29 cellular contexts compared by ENCODE assay signal in genomic region chr22:39132281-39132680, GRCh38. TPM values are rescaled to one million over a fixed set of nuclear protein-coding genes. Genes with fewer than 3 reads are reported as not detected.
"Had no signal": no experiment of that assay in that cellular context is flagged by ENCODE, and none has a peak within 500 bp of the region (broad histone marks: within the 10 kb centered on the region; RNA-seq: fewer than 3 reads in every experiment).

No MANE protein-coding gene starts in this region.

- H3K36me3 Mint-ChIP-seq: activated naive CD4-positive, alpha-beta T cell treated with anti-CD3 and anti-CD28 coated beads, Interleukin-2, amount 50 U/mL, for 72 hours; type B pancreatic cell had no signal

- ATAC-seq: activated naive CD4-positive, alpha-beta T cell treated with anti-CD3 and anti-CD28 coated beads, Interleukin-2, amount 50 U/mL, for 72 hours; activated T-cell treated with anti-CD3 and anti-CD28 coated beads, Interleukin-2, amount 50 U/mL, for 72 hours; gastrocnemius medialis; left colon; psoas muscle; stimulated activated memory B cell treated with anti-CD40 and anti-IgM and Interleukin-4, amounts not matched to agents 10 μg/mL and 1 μg/mL and 100 μg/mL, for 72 hours; stimulated activated naive CD8-positive, alpha-beta T cell treated with anti-CD3 and anti-CD28 coated beads, Interleukin-15, amount 100 ng/mL, for 72 hours had no signal

- H3K27me3 Mint-ChIP-seq: central memory CD8-positive, alpha-beta T cell; memory B cell; stimulated activated memory B cell treated with anti-CD40 and anti-IgM and Interleukin-4, amounts not matched to agents 10 μg/mL and 1 μg/mL and 100 μg/mL, for 72 hours; stimulated activated naive CD8-positive, alpha-beta T cell treated with anti-CD3 and anti-CD28 coated beads, Interleukin-15, amount 100 ng/mL, for 72 hours; type B pancreatic cell had no signal

- H3K27me3 ChIP-seq: gastrocnemius medialis, pancreas, uterus had no signal

- DNase-seq: activated CD4-positive, alpha-beta T cell treated with anti-CD3 and anti-CD28 coated beads for 4 hours; activated CD4-positive, alpha-beta T cell treated with anti-CD3 and anti-CD28 coated beads, Interleukin-2, amount 50 U/mL, for 4 hours; activated naive CD4-positive, alpha-beta T cell; activated T-cell treated with anti-CD3 and anti-CD28 coated beads for 4 hours; activated T-cell treated with anti-CD3 and anti-CD28 coated beads, Interleukin-2, amount 50 U/mL, for 72 hours; anterior cingulate cortex; effector CD8-positive, alpha-beta T cell; erythroblast; gastrocnemius medialis; glutamatergic neuron; kidney; left colon; stimulated activated CD4-positive, alpha-beta T cell treated with anti-CD3 and anti-CD28 coated beads, Interleukin-12 subunit alpha, Interleukin-12 subunit beta, amount 100 ng/mL, for 4 hours; stimulated activated CD4-positive, alpha-beta T cell treated with anti-CD3 and anti-CD28 coated beads, Interleukin-4, amount 100 ng/mL, for 24 hours; stimulated activated naive CD8-positive, alpha-beta T cell treated with anti-CD3 and anti-CD28 coated beads, Interleukin-15, amount 100 ng/mL, for 72 hours; substantia nigra; T-helper 9 cell; uterus had no signal

- H3K27ac ChIP-seq: gastrocnemius medialis, pancreas, psoas muscle, uterus, VCaP had no signal

- H3K9me3 Mint-ChIP-seq: activated naive CD4-positive, alpha-beta T cell treated with anti-CD3 and anti-CD28 coated beads, Interleukin-2, amount 50 U/mL, for 72 hours; activated T-cell treated with anti-CD3 and anti-CD28 coated beads, Interleukin-2, amount 50 U/mL, for 72 hours; central memory CD8-positive, alpha-beta T cell; nephron; stimulated activated naive CD8-positive, alpha-beta T cell treated with anti-CD3 and anti-CD28 coated beads, Interleukin-15, amount 100 ng/mL, for 72 hours; type B pancreatic cell had no signal

- H3K36me3 ChIP-seq: uterus had no signal

- H3K4me1 ChIP-seq: gastrocnemius medialis, pancreas, psoas muscle, uterus had no signal

- H3K27ac Mint-ChIP-seq: activated T-cell treated with anti-CD3 and anti-CD28 coated beads, Interleukin-2, amount 50 U/mL, for 72 hours; memory B cell; nephron; stimulated activated memory B cell treated with anti-CD40 and anti-IgM and Interleukin-4, amounts not matched to agents 10 μg/mL and 1 μg/mL and 100 μg/mL, for 72 hours; stimulated activated naive CD8-positive, alpha-beta T cell treated with anti-CD3 and anti-CD28 coated beads, Interleukin-15, amount 100 ng/mL, for 72 hours; type B pancreatic cell had no signal

- H3K4me3 ChIP-seq: gastrocnemius medialis, pancreas, psoas muscle, uterus had no signal

- H3K9me3 ChIP-seq: gastrocnemius medialis, pancreas, psoas muscle, uterus had no signal

- H3K4me3 Mint-ChIP-seq: activated T-cell treated with anti-CD3 and anti-CD28 coated beads, Interleukin-2, amount 50 U/mL, for 72 hours; central memory CD8-positive, alpha-beta T cell; memory B cell; nephron; stimulated activated memory B cell treated with anti-CD40 and anti-IgM and Interleukin-4, amounts not matched to agents 10 μg/mL and 1 μg/mL and 100 μg/mL, for 72 hours; stimulated activated naive CD8-positive, alpha-beta T cell treated with anti-CD3 and anti-CD28 coated beads, Interleukin-15, amount 100 ng/mL, for 72 hours; type B pancreatic cell had no signal

RNA-seq across cellular contexts. Expression of gene APOBEC3H, which starts 35.2 kb away (rescaled TPM):
- total RNA-seq: dermis microvascular lymphatic vessel endothelial cell, gastrocnemius medialis, left colon, liver, psoas muscle had no signal
